8 cellular contexts compared by ENCODE assay signal in the genomic region with DNA sequence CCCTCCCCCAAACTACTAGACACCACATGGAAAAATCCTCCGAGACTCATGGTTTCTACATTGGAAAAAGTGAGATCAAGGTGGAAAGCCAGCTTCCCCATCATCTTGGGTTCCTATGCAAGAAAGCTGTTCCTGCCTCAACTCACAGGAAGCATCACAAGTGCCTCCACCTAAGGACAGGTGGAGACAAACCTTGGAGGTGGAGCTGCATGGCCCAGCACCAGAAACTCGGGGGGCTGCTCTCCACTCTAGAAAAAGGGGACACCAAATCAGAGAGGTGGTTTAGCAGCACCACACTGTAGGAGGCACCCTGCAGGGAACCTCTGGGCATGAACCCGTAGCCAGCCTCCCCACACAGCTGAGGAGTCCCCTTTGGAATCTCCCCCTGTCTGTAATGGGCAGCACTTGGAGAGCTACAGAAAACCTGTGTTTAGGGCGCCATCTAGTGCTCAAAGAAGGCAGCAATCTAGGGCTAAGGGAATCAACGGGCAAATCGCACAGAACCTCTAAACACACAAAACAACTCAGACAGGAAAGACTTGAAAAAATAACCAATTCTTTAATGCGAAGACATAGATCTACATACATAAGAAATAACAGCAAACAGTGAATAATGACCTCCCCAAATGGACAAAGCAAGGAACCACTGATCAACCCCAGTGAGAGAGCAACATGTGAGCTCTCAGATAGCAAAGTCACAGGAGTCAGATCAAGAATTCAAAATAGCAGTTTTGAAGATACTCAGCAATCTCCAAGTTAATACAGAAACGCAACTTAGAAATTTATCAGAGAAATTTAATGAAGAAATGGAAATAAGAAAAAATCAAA. TPM values are rescaled to one million over a fixed set of nuclear protein-coding genes. Genes with fewer than 3 reads are reported as not detected.
A peak's percentile ranks its signal among the peaks of the same experiment; 100 is the strongest.
DNase-seq lines count a peak whose midpoint lies in the region; ATAC-seq and TF ChIP-seq lines count a peak whose summit lies in the region.

No MANE protein-coding gene starts in this region.

- H3K4me3 Mint-ChIP-seq in activated CD4-positive, alpha-beta T cell treated with anti-CD3 and anti-CD28 coated beads, Interleukin-2, amount 10 ng/mL, durations not matched to agents 24 days and 14 days = no peak overlapping the region

- H3K9me3 Mint-ChIP-seq in activated CD4-positive, alpha-beta T cell treated with anti-CD3 and anti-CD28 coated beads, Interleukin-2, amount 10 ng/mL, durations not matched to agents 24 days and 14 days = no peaks in the 10 kb centered on the region

- H3K36me3 ChIP-seq in colonic mucosa (no peaks in the 10 kb centered on the region), lower lobe of right lung (no peaks in the 10 kb centered on the region)

- H3K27me3 ChIP-seq in colonic mucosa (no peaks in the 10 kb centered on the region), lower lobe of right lung (ENCODE audit: low read depth) (no peaks in the 10 kb centered on the region)

- peaks cover 5% of the 10 kb centered on the region for H3K4me1 Mint-ChIP-seq in activated CD4-positive, alpha-beta T cell treated with anti-CD3 and anti-CD28 coated beads, Interleukin-2, amount 10 ng/mL, durations not matched to agents 24 days and 14 days

- peak; percentile 58 for DNase-seq in NCI-H1436 (lab: John Stamatoyannopoulos, UW)
- no peak for DNase-seq in NCI-H1436 treated with DMSO at 0.1 percent for 48 hours (lab: John Stamatoyannopoulos, UW)
- peak; percentile 69 for DNase-seq in NCI-H2227 treated with DMSO at 0.1 percent for 48 hours (lab: John Stamatoyannopoulos, UW)
- peak; percentile 84 for DNase-seq in activated CD4-positive, alpha-beta T cell treated with anti-CD3 and anti-CD28 coated beads, Interleukin-2, amount 10 ng/mL, durations not matched to agents 24 days and 14 days
- peak; percentile 63 for DNase-seq in colonic mucosa
- no peak for DNase-seq in lower lobe of right lung
- DNase-seq in stimulated activated CD8-positive, alpha-beta memory T cell treated with anti-CD3 and anti-CD28 coated beads, Interleukin-15, amount 100 ng/mL, for 4 hours (ENCODE audit: low read depth in 2 of 2) = peak; percentile 8 to 9

- H3K4me3 ChIP-seq in colonic mucosa (no peak overlapping the region), lower lobe of right lung (no peak overlapping the region)

- ATAC-seq in HG02763 (IDR thresholded peaks at IDR 0.05; ENCODE audit: unreplicated experiment) = peak; percentile 78
- ATAC-seq in lower lobe of right lung = peak; percentile 68 to 80

- TF ChIP-seq CTCF in colonic mucosa (IDR thresholded peaks at IDR 0.05) = peak; percentile 66
- TF ChIP-seq CTCF in lower lobe of right lung (IDR thresholded peaks at IDR 0.05) = peak; percentile 66

- H3K9me3 ChIP-seq in colonic mucosa (no peaks in the 10 kb centered on the region), lower lobe of right lung (no peaks in the 10 kb centered on the region)

- H3K9ac ChIP-seq in colonic mucosa (ENCODE audit: low read depth in 2 of 2, low read length in 2 of 2) = no peak overlapping the region

- H3K27me3 Mint-ChIP-seq in activated CD4-positive, alpha-beta T cell treated with anti-CD3 and anti-CD28 coated beads, Interleukin-2, amount 10 ng/mL, durations not matched to agents 24 days and 14 days = peaks cover 8% of the 10 kb centered on the region

- H3K4me1 ChIP-seq in colonic mucosa (no peaks in the 10 kb centered on the region), lower lobe of right lung (no peaks in the 10 kb centered on the region)

- H3K27ac ChIP-seq in colonic mucosa (no peak overlapping the region), lower lobe of right lung (no peak overlapping the region)

- intact Hi-C loops in activated CD4-positive, alpha-beta T cell treated with anti-CD3 and anti-CD28 coated beads, Interleukin-2, amount 10 ng/mL, durations not matched to agents 24 days and 14 days (cut with micrococcal nuclease) = no loop called here
- intact Hi-C loops in colonic mucosa (cut with DNase I) = no loop called here
- intact Hi-C loops in lower lobe of right lung (cut with DNase I) = no loop called here

- no peaks in the 10 kb centered on the region for H3K36me3 Mint-ChIP-seq in activated CD4-positive, alpha-beta T cell treated with anti-CD3 and anti-CD28 coated beads, Interleukin-2, amount 10 ng/mL, durations not matched to agents 24 days and 14 days (ENCODE audit: low read depth)

- H3K27ac Mint-ChIP-seq in activated CD4-positive, alpha-beta T cell treated with anti-CD3 and anti-CD28 coated beads, Interleukin-2, amount 10 ng/mL, durations not matched to agents 24 days and 14 days = no peak overlapping the region

RNA-seq across cellular contexts. Expression of gene ZBTB33, which starts 37.0 kb away (rescaled TPM):
- total RNA-seq in activated CD4-positive, alpha-beta T cell treated with anti-CD3 and anti-CD28 coated beads, Interleukin-2, amount 10 ng/mL, durations not matched to agents 24 days and 14 days = 14.4 and 14.6 TPM in 2 replicates
- total RNA-seq in colonic mucosa = 10 to 100 TPM; 11.3 to 13.6 TPM
- total RNA-seq in lower lobe of right lung = 21.4 TPM

RNA-seq across cellular contexts. Expression of gene RHOXF2, which starts 55.2 kb away (rescaled TPM):
- total RNA-seq in activated CD4-positive, alpha-beta T cell treated with anti-CD3 and anti-CD28 coated beads, Interleukin-2, amount 10 ng/mL, durations not matched to agents 24 days and 14 days = not detected in 2 replicates
- under 1 TPM in 1 of 2 donors, not detected in 1; 0.25 TPM for total RNA-seq in colonic mucosa
- total RNA-seq in lower lobe of right lung = not detected

Comparison
In these comparisons a context has a peak if more than half of its experiments do, and no peak if none do; other contexts are left out.
1. DNase-seq: peak in NCI-H1436 (single experiment), NCI-H2227 treated with DMSO at 0.1 percent for 48 hours (single experiment), activated CD4-positive, alpha-beta T cell treated with anti-CD3 and anti-CD28 coated beads, Interleukin-2, amount 10 ng/mL, durations not matched to agents 24 days and 14 days (single experiment), colonic mucosa (single experiment) and stimulated activated CD8-positive, alpha-beta memory T cell treated with anti-CD3 and anti-CD28 coated beads, Interleukin-15, amount 100 ng/mL, for 4 hours (2 of 2); none in NCI-H1436 treated with DMSO at 0.1 percent for 48 hours (single experiment) and lower lobe of right lung (single experiment).